In genomic region chr7:106610996-106611886, GRCh38 we compare ENCODE assay signal across 13 cellular contexts. TPM values are rescaled to one million over a fixed set of nuclear protein-coding genes. Genes with fewer than 3 reads are reported as not detected.
DNase-seq lines count a peak whose midpoint lies in the region; ATAC-seq, FAIRE-seq and TF ChIP-seq lines count a peak whose summit lies in the region.
"Had no signal": no experiment of that assay in that cellular context is flagged by ENCODE, and none has a peak within 500 bp of the region (broad histone marks: within the 10 kb centered on the region; RNA-seq: fewer than 3 reads in every experiment).

No MANE protein-coding gene starts in this region.

- ATAC-seq in HG02870 (IDR thresholded peaks at IDR 0.05; ENCODE audit: unreplicated experiment) (no peak), GM21423 (IDR thresholded peaks at IDR 0.05; ENCODE audit: unreplicated experiment) (no peak)
- ATAC-seq: activated CD4-positive, CD25-positive, alpha-beta regulatory T cell treated with anti-CD3 and anti-CD28 coated beads, Interleukin-2, amount 50 U/mL, for 24 hours; left ventricle myocardium superior had no signal

- H3K36me3 Mint-ChIP-seq in mesothelial cell of epicardium, result no peaks in the 10 kb centered on the region

- peak overlapping the region; percentile 20 for H3K27ac Mint-ChIP-seq in mesothelial cell of epicardium

- TF ChIP-seq CTCF in bronchial epithelial cell (IDR thresholded peaks at IDR 0.05; ENCODE audit: insufficient read depth, low read length, severe bottlenecking) (no peak), mesothelial cell of epicardium (IDR thresholded peaks at IDR 0.05; ENCODE audit: unreplicated experiment) (no peak), dorsolateral prefrontal cortex (IDR thresholded peaks at IDR 0.05 in 54 of 56, conservative IDR thresholded peaks at IDR 0.05 in 2 of 56; ENCODE audit: low read depth in 1 of 56, partially characterized antibody in 56 of 56) (no peak)

- H3K4me1 Mint-ChIP-seq in mesothelial cell of epicardium, result peaks cover 45% of the 10 kb centered on the region

- peaks cover 14% of the 10 kb centered on the region for H3K9me3 Mint-ChIP-seq in mesothelial cell of epicardium

- intact Hi-C loops in dorsolateral prefrontal cortex (cut with DNase I), result no loop called here

- no peaks in the 10 kb centered on the region for H3K27me3 Mint-ChIP-seq in mesothelial cell of epicardium (ENCODE audit: low read depth)

- DNase-seq in DMS79 (lab: John Stamatoyannopoulos, UW), result peak; percentile 45
- peak; percentile 53 for DNase-seq in NCI-H1436 (lab: John Stamatoyannopoulos, UW)
- DNase-seq in bronchial epithelial cell (ENCODE audit: low read depth), result peak; percentile 51
- DNase-seq in mesothelial cell of epicardium (ENCODE audit: low spot score in 2 of 2, unreplicated experiment in 2 of 2), result no peak
- DNase-seq in dorsolateral prefrontal cortex, result no peak
- DNase-seq in MG63, result no peak
- DNase-seq: activated T-cell treated with anti-CD3 and anti-CD28 coated beads for 4 hours, BE2C, left ventricle myocardium superior had no signal

- no peaks in the 10 kb centered on the region for H3K36me3 ChIP-seq in bronchial epithelial cell (ENCODE audit: control insufficient read depth, insufficient read depth, low read length)
- H3K36me3 ChIP-seq in MG63, result no peaks in the 10 kb centered on the region
- H3K36me3 ChIP-seq: BE2C had no signal

- no peak overlapping the region for H3K4me3 Mint-ChIP-seq in mesothelial cell of epicardium

- no peaks in the 10 kb centered on the region for H3K9me3 ChIP-seq in MG63
- H3K9me3 ChIP-seq: BE2C had no signal

- H3K27me3 ChIP-seq in bronchial epithelial cell (ENCODE audit: control insufficient read depth, insufficient read depth, low read length) (no peaks in the 10 kb centered on the region), dorsolateral prefrontal cortex (no peaks in the 10 kb centered on the region), MG63 (no peaks in the 10 kb centered on the region)
- H3K27me3 ChIP-seq: BE2C had no signal

- H3K4me3 ChIP-seq in bronchial epithelial cell (ENCODE audit: low read depth, low read length) (no peak overlapping the region), dorsolateral prefrontal cortex (no peak overlapping the region), MG63 (no peak overlapping the region)

- FAIRE-seq in bronchial epithelial cell (lab: Jason Lieb, UNC), result no peak

- H3K27ac ChIP-seq in dorsolateral prefrontal cortex, result no peak overlapping the region
- H3K27ac ChIP-seq: parathyroid adenoma had no signal

RNA-seq across cellular contexts. Expression of gene CCDC71L, which starts 49.7 kb away (rescaled TPM):
- total RNA-seq in bronchial epithelial cell (6.6 and 11.6 TPM in 2 replicates), mesothelial cell of epicardium (21.9 to 23.3 TPM (median 22.5 TPM) in 3 replicates), dorsolateral prefrontal cortex (1 to 10 TPM; 2.7 to 9.8 (median 6.1) TPM)
- 11.0 and 16.5 TPM in 2 replicates for total RNA-seq in MG63 (2014; rRNA removed; shearing (Covaris generic); ENCODE audit: low replicate concordance)

Comparison
In these comparisons a context has a peak if more than half of its experiments do, and no peak if none do; other contexts are left out.
1. DNase-seq: peak in DMS79 (single experiment), NCI-H1436 (single experiment) and bronchial epithelial cell (single experiment); none in mesothelial cell of epicardium (0 of 2), dorsolateral prefrontal cortex (0 of 10) and MG63 (single experiment).